Comparison of ENCODE assay signal across 14 cellular contexts in genomic region chr3:13068269-13069010, GRCh38. TPM values are rescaled to one million over a fixed set of nuclear protein-coding genes. Genes with fewer than 3 reads are reported as not detected.
A peak's percentile ranks its signal among the peaks of the same experiment; 100 is the strongest.
DNase-seq lines count a peak whose midpoint lies in the region; ATAC-seq, FAIRE-seq and TF ChIP-seq lines count a peak whose summit lies in the region.
"Had no signal": no experiment of that assay in that cellular context is flagged by ENCODE, and none has a peak within 500 bp of the region (broad histone marks: within the 10 kb centered on the region; RNA-seq: fewer than 3 reads in every experiment).

No MANE protein-coding gene starts in this region.

- TF ChIP-seq POLR2A in testis (IDR thresholded peaks at IDR 0.05): no peak

- 45 to 72% methylated on average over 2 to 4 of the region's 4 CpGs for WGBS in testis, 2 donors

- CTCF ChIA-PET in activated B cell treated with CpG ODN at 0.5 μM for 24 hours (lab: Charles Lee): no interaction called here

- no peak for FAIRE-seq in kidney (lab: Jason Lieb, UNC)
- FAIRE-seq: islet of Langerhans had no signal

- H3K9me3 Mint-ChIP-seq in CD4-positive, CD25-positive, alpha-beta regulatory T cell: no peaks in the 10 kb centered on the region
- H3K9me3 Mint-ChIP-seq in activated B cell treated with CpG ODN at 0.5 μM for 24 hours (no peaks in the 10 kb centered on the region), mesothelial cell of epicardium (no peaks in the 10 kb centered on the region)
- H3K9me3 Mint-ChIP-seq: type B pancreatic cell had no signal

- H3K4me1 Mint-ChIP-seq in CD4-positive, CD25-positive, alpha-beta regulatory T cell: peaks cover 5 to 52% (median 30%) of the 10 kb centered on the region in 4 donors
- H3K4me1 Mint-ChIP-seq in activated B cell treated with CpG ODN at 0.5 μM for 24 hours: peaks cover 85% of the 10 kb centered on the region
- peaks cover 2% of the 10 kb centered on the region for H3K4me1 Mint-ChIP-seq in mesothelial cell of epicardium

- H3K4me1 ChIP-seq in CD4-positive, CD25-positive, alpha-beta regulatory T cell (ENCODE audit: control insufficient read depth, insufficient read depth, low read length, poor library complexity, severe bottlenecking): peaks cover 38% of the 10 kb centered on the region
- peaks cover 6% of the 10 kb centered on the region for H3K4me1 ChIP-seq in testis
- no peaks in the 10 kb centered on the region for H3K4me1 ChIP-seq in kidney (ENCODE audit: control insufficient read depth in 1 of 2, insufficient read depth in 1 of 2, low read depth in 1 of 2, low read length in 2 of 2)

- H3K27me3 ChIP-seq in CD4-positive, CD25-positive, alpha-beta regulatory T cell (ENCODE audit: control insufficient read depth, insufficient read depth, low read length): no peaks in the 10 kb centered on the region
- no peaks in the 10 kb centered on the region for H3K27me3 ChIP-seq in testis

- no peak for DNase-seq in CD4-positive, CD25-positive, alpha-beta regulatory T cell
- no peak for DNase-seq in activated B cell treated with CpG ODN at 0.5 μM for 24 hours
- DNase-seq in mesothelial cell of epicardium (ENCODE audit: low spot score in 2 of 2, unreplicated experiment in 2 of 2): no peak
- DNase-seq in testis: no peak
- DNase-seq in kidney: no peak
- DNase-seq: C1 segment of cervical spinal cord, GOT3, midbrain, NCI-H2029 treated with DMSO at 0.1 percent for 48 hours had no signal

- POLR2A ChIA-PET in activated B cell treated with CpG ODN at 0.5 μM for 24 hours (lab: Charles Lee): interaction anchor here (1.4 to 1.6 kb wide), 2 partner anchors 22 to 45 kb away, joined by 3 to 4 read pairs; no protein-coding TSS in a partner anchor

- intact Hi-C loops in activated B cell treated with CpG ODN at 0.5 μM for 24 hours (cut with micrococcal nuclease) (no loop called here), testis (cut with DNase I; ENCODE audit: low total_unique reads) (no loop called here), kidney (cut with DNase I) (no loop called here)

- H3K36me3 ChIP-seq in CD4-positive, CD25-positive, alpha-beta regulatory T cell (ENCODE audit: control insufficient read depth, insufficient read depth, low read length): no peaks in the 10 kb centered on the region
- H3K36me3 ChIP-seq in testis (ENCODE audit: low read depth, missing control alignments): no peaks in the 10 kb centered on the region
- H3K36me3 ChIP-seq in kidney (ENCODE audit: control insufficient read depth in 1 of 2, insufficient read depth in 2 of 2, low read length in 2 of 2): no peaks in the 10 kb centered on the region

- H3K27ac ChIP-seq in CD4-positive, CD25-positive, alpha-beta regulatory T cell (ENCODE audit: insufficient read depth, low read length, poor library complexity, severe bottlenecking): no peak overlapping the region
- no peak overlapping the region for H3K27ac ChIP-seq in testis
- no peak overlapping the region for H3K27ac ChIP-seq in kidney (ENCODE audit: low read depth in 2 of 2, low read length in 2 of 2)

- peak overlapping the region; percentile 94 to 98 (median 96) for H3K27ac Mint-ChIP-seq in CD4-positive, CD25-positive, alpha-beta regulatory T cell
- H3K27ac Mint-ChIP-seq in activated B cell treated with CpG ODN at 0.5 μM for 24 hours (peak overlapping the region; percentile 88), mesothelial cell of epicardium (no peak overlapping the region)
- H3K27ac Mint-ChIP-seq: progenitor cell of endocrine pancreas, type B pancreatic cell had no signal

- no peaks in the 10 kb centered on the region for H3K36me3 Mint-ChIP-seq in CD4-positive, CD25-positive, alpha-beta regulatory T cell
- H3K36me3 Mint-ChIP-seq in activated B cell treated with CpG ODN at 0.5 μM for 24 hours (ENCODE audit: low read depth) (peaks cover 5% of the 10 kb centered on the region), mesothelial cell of epicardium (no peaks in the 10 kb centered on the region)
- H3K36me3 Mint-ChIP-seq: type B pancreatic cell had no signal

- H3K9ac ChIP-seq in kidney (ENCODE audit: low read length in 2 of 2): no peak overlapping the region

- H3K4me3 Mint-ChIP-seq in CD4-positive, CD25-positive, alpha-beta regulatory T cell: no peak overlapping the region
- H3K4me3 Mint-ChIP-seq in activated B cell treated with CpG ODN at 0.5 μM for 24 hours (no peak overlapping the region), mesothelial cell of epicardium (no peak overlapping the region)
- H3K4me3 Mint-ChIP-seq: type B pancreatic cell had no signal

- no peaks in the 10 kb centered on the region for H3K9me3 ChIP-seq in CD4-positive, CD25-positive, alpha-beta regulatory T cell (ENCODE audit: control insufficient read depth in 2 of 2, low read length in 2 of 2)
- no peaks in the 10 kb centered on the region for H3K9me3 ChIP-seq in testis
- H3K9me3 ChIP-seq in kidney (ENCODE audit: control insufficient read depth in 1 of 2, low read length in 2 of 2): no peaks in the 10 kb centered on the region

- H3K4me3 ChIP-seq in CD4-positive, CD25-positive, alpha-beta regulatory T cell (ENCODE audit: low read depth, low read length): no peak overlapping the region
- H3K4me3 ChIP-seq in testis: no peak overlapping the region
- no peak overlapping the region for H3K4me3 ChIP-seq in kidney (ENCODE audit: low read length in 2 of 2)

- H3K27me3 Mint-ChIP-seq in CD4-positive, CD25-positive, alpha-beta regulatory T cell: no peaks in the 10 kb centered on the region
- H3K27me3 Mint-ChIP-seq in activated B cell treated with CpG ODN at 0.5 μM for 24 hours (no peaks in the 10 kb centered on the region), mesothelial cell of epicardium (ENCODE audit: low read depth) (peaks cover 25% of the 10 kb centered on the region)

- TF ChIP-seq CTCF in GM12874 (IDR thresholded peaks at IDR 0.05; ENCODE audit: insufficient read depth, low read depth, low read length): peak; percentile 36; the same call in 1 of the 2 replicates
- TF ChIP-seq CTCF in activated B cell treated with CpG ODN at 0.5 μM for 24 hours (IDR thresholded peaks at IDR 0.05): no peak
- peak; percentile 16 for TF ChIP-seq CTCF in mesothelial cell of epicardium (IDR thresholded peaks at IDR 0.05; ENCODE audit: unreplicated experiment)
- no peak for TF ChIP-seq CTCF in testis (IDR thresholded peaks at IDR 0.05)
- TF ChIP-seq CTCF in kidney (IDR thresholded peaks at IDR 0.05; ENCODE audit: borderline replicate concordance, extremely low read depth, insufficient read depth): no peak

- ATAC-seq in CD4-positive, CD25-positive, alpha-beta regulatory T cell (ENCODE audit: low read depth in 2 of 2): no peak
- ATAC-seq in activated B cell treated with CpG ODN at 0.5 μM for 24 hours (ENCODE audit: low read depth): no peak
- no peak for ATAC-seq in HG03045 (IDR thresholded peaks at IDR 0.05; ENCODE audit: unreplicated experiment)

RNA-seq across cellular contexts. Expression of gene IQSEC1, which starts 4.8 kb away (rescaled TPM):
- 131 TPM for total RNA-seq in CD4-positive, CD25-positive, alpha-beta regulatory T cell
- polyA plus RNA-seq in CD4-positive, CD25-positive, alpha-beta regulatory T cell: 10 to 100 TPM; 17.7 to 23.7 (median 21.0) TPM
- total RNA-seq in activated B cell treated with CpG ODN at 0.5 μM for 24 hours (260 and 296 TPM in 2 replicates), mesothelial cell of epicardium (39.9 to 42.4 TPM (median 41.7 TPM) in 3 replicates), testis (10 to 100 TPM; 74.3 to 89.4 TPM), kidney (45.7 TPM)
- polyA plus RNA-seq in testis (ENCODE audit: insufficient read depth, low read depth, low replicate concordance) (32.9 TPM), kidney (ENCODE audit: insufficient read depth, low read depth, low replicate concordance) (15.1 TPM)

Comparison
In these comparisons a context has a peak if more than half of its experiments do, and no peak if none do; other contexts are left out.
1. CTCF ChIP-seq: peak in GM12874 (single experiment) and mesothelial cell of epicardium (single experiment); none in activated B cell treated with CpG ODN at 0.5 μM for 24 hours (single experiment), testis (0 of 3) and kidney (single experiment).